In the genomic region with DNA sequence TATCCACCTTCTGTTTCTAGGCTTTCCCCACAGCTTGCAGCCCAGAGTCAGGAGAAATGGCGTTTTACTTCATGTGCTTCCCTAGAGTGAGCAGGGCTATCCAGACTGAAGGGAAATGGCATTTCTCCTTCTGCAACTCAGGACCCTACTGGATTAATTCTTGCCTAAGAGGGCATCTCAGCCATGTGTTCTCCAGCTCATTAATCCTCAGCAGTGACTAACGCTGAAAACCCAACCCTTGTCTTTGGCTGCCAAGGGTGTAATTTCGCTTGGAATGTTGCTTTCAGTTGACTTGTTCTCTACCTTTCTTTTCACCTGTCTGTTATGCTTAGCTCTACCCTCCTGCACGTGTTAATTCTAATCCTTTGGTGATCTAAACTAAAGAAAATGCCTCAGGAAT, we compare ENCODE assay signal across 16 cellular contexts. TPM values are rescaled to one million over a fixed set of nuclear protein-coding genes. Genes with fewer than 3 reads are reported as not detected.
DNase-seq lines count a peak whose midpoint lies in the region; ATAC-seq and TF ChIP-seq lines count a peak whose summit lies in the region.
"Had no signal": no experiment of that assay in that cellular context is flagged by ENCODE, and none has a peak within 500 bp of the region (broad histone marks: within the 10 kb centered on the region; RNA-seq: fewer than 3 reads in every experiment).

No MANE protein-coding gene starts in this region.

- no peak for ATAC-seq in GM18519 (IDR thresholded peaks at IDR 0.05; ENCODE audit: low FRiP score, unreplicated experiment)
- ATAC-seq: naive thymus-derived CD8-positive, alpha-beta T cell had no signal

- peak; percentile 46 for TF ChIP-seq RAD21 in Ishikawa (IDR thresholded peaks at IDR 0.05; ENCODE audit: low read depth)

- peak; percentile 92 for TF ChIP-seq EP300 in Ishikawa (IDR thresholded peaks at IDR 0.05; ENCODE audit: borderline replicate concordance)

- in situ Hi-C loops in ACHN (cut with HindIII; ENCODE audit: low pct_ligation_motif_present, low pct_unique_long_range_greater_than_20kb, low sequenced_read_pairs), result no loop called here

- DNase-seq in ACHN (peak; percentile 80), cerebellar cortex (ENCODE audit: low spot score) (peak; percentile 58), left kidney (ENCODE audit: low read depth, low spot score) (peak; percentile 59), T-helper 1 cell (no peak), occipital lobe (lab: John Stamatoyannopoulos, UW) (no peak), NCI-H510A (lab: John Stamatoyannopoulos, UW) (no peak)
- DNase-seq: activated CD4-positive, alpha-beta T cell treated with anti-CD3 and anti-CD28 coated beads for 48 hours; activated effector memory CD4-positive, alpha-beta T cell treated with Interleukin-2 at 50 U/mL for 16 hours; central memory CD4-positive, alpha-beta T cell; DND-41; immature natural killer cell; Karpas-422; naive thymus-derived CD8-positive, alpha-beta T cell; uterus had no signal

TF ChIP-seq in Ishikawa, 13 proteins besides CTCF, POLR2A, EP300 and RAD21:
- no peak for TF ChIP-seq EGR1 (IDR thresholded peaks at IDR 0.05)
- no peak for TF ChIP-seq CREB1 (IDR thresholded peaks at IDR 0.05; ENCODE audit: low read depth)
- TF ChIP-seq TCF12 (IDR thresholded peaks at IDR 0.05; ENCODE audit: low read depth), result peak; percentile 89
- TF ChIP-seq, protein P1, sequence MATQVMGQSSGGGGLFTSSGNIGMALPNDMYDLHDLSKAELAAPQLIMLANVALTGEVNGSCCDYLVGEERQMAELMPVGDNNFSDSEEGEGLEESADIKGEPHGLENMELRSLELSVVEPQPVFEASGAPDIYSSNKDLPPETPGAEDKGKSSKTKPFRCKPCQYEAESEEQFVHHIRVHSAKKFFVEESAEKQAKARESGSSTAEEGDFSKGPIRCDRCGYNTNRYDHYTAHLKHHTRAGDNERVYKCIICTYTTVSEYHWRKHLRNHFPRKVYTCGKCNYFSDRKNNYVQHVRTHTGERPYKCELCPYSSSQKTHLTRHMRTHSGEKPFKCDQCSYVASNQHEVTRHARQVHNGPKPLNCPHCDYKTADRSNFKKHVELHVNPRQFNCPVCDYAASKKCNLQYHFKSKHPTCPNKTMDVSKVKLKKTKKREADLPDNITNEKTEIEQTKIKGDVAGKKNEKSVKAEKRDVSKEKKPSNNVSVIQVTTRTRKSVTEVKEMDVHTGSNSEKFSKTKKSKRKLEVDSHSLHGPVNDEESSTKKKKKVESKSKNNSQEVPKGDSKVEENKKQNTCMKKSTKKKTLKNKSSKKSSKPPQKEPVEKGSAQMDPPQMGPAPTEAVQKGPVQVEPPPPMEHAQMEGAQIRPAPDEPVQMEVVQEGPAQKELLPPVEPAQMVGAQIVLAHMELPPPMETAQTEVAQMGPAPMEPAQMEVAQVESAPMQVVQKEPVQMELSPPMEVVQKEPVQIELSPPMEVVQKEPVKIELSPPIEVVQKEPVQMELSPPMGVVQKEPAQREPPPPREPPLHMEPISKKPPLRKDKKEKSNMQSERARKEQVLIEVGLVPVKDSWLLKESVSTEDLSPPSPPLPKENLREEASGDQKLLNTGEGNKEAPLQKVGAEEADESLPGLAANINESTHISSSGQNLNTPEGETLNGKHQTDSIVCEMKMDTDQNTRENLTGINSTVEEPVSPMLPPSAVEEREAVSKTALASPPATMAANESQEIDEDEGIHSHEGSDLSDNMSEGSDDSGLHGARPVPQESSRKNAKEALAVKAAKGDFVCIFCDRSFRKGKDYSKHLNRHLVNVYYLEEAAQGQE (IDR thresholded peaks at IDR 0.05; ENCODE audit: low read depth), result 0 out of 2 replicates have a peak, but pooled peaks have one; percentile 2
- TF ChIP-seq CEBPB (IDR thresholded peaks at IDR 0.05), result peak; percentile 89
- peak; percentile 46; the same call in 1 of the 2 replicates for TF ChIP-seq USF1 (IDR thresholded peaks at IDR 0.05)
- TF ChIP-seq ZBTB7A (IDR thresholded peaks at IDR 0.05; ENCODE audit: low read depth), result no peak
- peak; percentile 98 for TF ChIP-seq TEAD4 (IDR thresholded peaks at IDR 0.05)
- TF ChIP-seq MAX (IDR thresholded peaks at IDR 0.05), result peak; percentile 95
- peak; percentile 50 for TF ChIP-seq YY1 (IDR thresholded peaks at IDR 0.05; ENCODE audit: low read depth)
- peak; percentile 60; the same call in 1 of the 2 replicates for TF ChIP-seq FOXM1 (IDR thresholded peaks at IDR 0.05; ENCODE audit: borderline replicate concordance, low read depth)
- peak; percentile 89 for TF ChIP-seq NFIC (IDR thresholded peaks at IDR 0.05)
- TF ChIP-seq TAF1 (IDR thresholded peaks at IDR 0.05; ENCODE audit: low read depth), result no peak
TF ChIP-seq in Ishikawa: peak in this region for 9.

RNA-seq across cellular contexts. Expression of gene EMP1, which starts 21.0 kb away (rescaled TPM):
- total RNA-seq in occipital lobe, result 6.6 TPM

Comparison
In these comparisons a context has a peak if more than half of its experiments do, and no peak if none do; other contexts are left out.
1. DNase-seq: peak in ACHN (single experiment), cerebellar cortex (single experiment) and left kidney (single experiment); none in T-helper 1 cell (0 of 5), occipital lobe (single experiment) and NCI-H510A (single experiment).